Comparison of ENCODE assay signal across 1 cellular context in genomic region chr13:76398426-76398825, GRCh38.
TF ChIP-seq lines count a peak whose summit lies in the region.

No MANE protein-coding gene starts in this region.

TF ChIP-seq in IMR-90, 13 proteins besides CTCF, POLR2A, EP300 and RAD21 (continued from another document):
- TF ChIP-seq USF2 (IDR thresholded peaks at IDR 0.05; ENCODE audit: low read depth, low read length), result no peak
- TF ChIP-seq ELK1 (IDR thresholded peaks at IDR 0.05; ENCODE audit: borderline replicate concordance, low read depth, low read length), result no peak
